ENCODE assay signal across 23 cellular contexts in the genomic region with DNA sequence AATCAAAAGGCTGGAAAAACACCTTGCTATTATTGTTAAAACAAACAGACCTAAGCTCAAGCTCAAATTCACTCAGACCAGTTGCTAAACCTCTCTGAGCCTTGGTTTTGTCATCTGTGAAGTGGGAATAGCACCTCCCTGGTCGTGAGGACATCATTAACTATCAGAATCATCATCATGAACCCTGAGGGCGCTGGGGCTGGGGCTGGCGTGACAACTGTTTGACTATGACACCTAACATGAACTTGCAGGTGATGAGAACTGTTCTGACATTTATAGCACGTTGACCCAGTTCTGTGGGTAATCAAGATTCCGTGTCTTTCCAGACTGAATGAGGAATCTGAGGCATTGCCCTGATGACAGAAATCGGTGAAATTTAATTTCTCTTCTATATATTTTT.
DNase-seq lines count a peak whose midpoint lies in the region; ATAC-seq, FAIRE-seq and TF ChIP-seq lines count a peak whose summit lies in the region.
"Had no signal": no experiment of that assay in that cellular context is flagged by ENCODE, and none has a peak within 500 bp of the region (broad histone marks: within the 10 kb centered on the region; RNA-seq: fewer than 3 reads in every experiment).

No MANE protein-coding gene starts in this region.

- POLR2A ChIA-PET in K562 (lab: Yijun Ruan, JAX), result interaction anchor here (1.0 kb wide), 1 partner anchor 9 kb away, joined by 3 read pairs; no protein-coding TSS in a partner anchor

- ATAC-seq in activated CD8-positive, alpha-beta memory T cell treated with anti-CD3 and anti-CD28 coated beads, Interleukin-2, amount 10 ng/mL, durations not matched to agents 7 days and 5 days, result no peak
- ATAC-seq in K562 (no peak), GM19467 (IDR thresholded peaks at IDR 0.05; ENCODE audit: unreplicated experiment) (no peak)
- ATAC-seq: A549, GM23338 had no signal

- in situ Hi-C loops in K562 (cut with MboI), result no loop called here

- H3K36me3 ChIP-seq in K562 (ENCODE audit: control insufficient read depth, insufficient read depth, low read length) (no peaks in the 10 kb centered on the region), stomach (no peaks in the 10 kb centered on the region)
- H3K36me3 ChIP-seq: BLaER1 treated with 17β-estradiol and CSF1 and Interleukin-3, amounts not matched to agents 10 nM and 100 nM; MG63 had no signal

- H3K27me3 ChIP-seq in K562 (ENCODE audit: control insufficient read depth in 2 of 2, insufficient read depth in 2 of 2, low read length in 2 of 2) (peaks cover 0 to 4% of the 10 kb centered on the region in 2 experiments; a peak in 1 of 5 replicates), stomach (peaks cover 0 to 27% (median 0%) of the 10 kb centered on the region in 3 donors)
- H3K27me3 ChIP-seq: BLaER1 treated with 17β-estradiol and CSF1 and Interleukin-3, amounts not matched to agents 10 nM and 100 nM; MG63 had no signal

- H3K9ac ChIP-seq in K562 (ENCODE audit: insufficient read depth in 1 of 2, low read depth in 2 of 2, low read length in 2 of 2), result no peak overlapping the region
- H3K9ac ChIP-seq: BLaER1 treated with 17β-estradiol and CSF1 and Interleukin-3, amounts not matched to agents 10 nM and 100 nM had no signal

- no peaks in the 10 kb centered on the region for H3K9me3 Mint-ChIP-seq in activated CD8-positive, alpha-beta memory T cell treated with anti-CD3 and anti-CD28 coated beads, Interleukin-2, amount 10 ng/mL, durations not matched to agents 7 days and 5 days (ENCODE audit: low read depth)
- H3K9me3 Mint-ChIP-seq in immature natural killer cell, result peaks cover 0 to 2% (median 0%) of the 10 kb centered on the region in 6 donors
- H3K9me3 Mint-ChIP-seq: GM23338, H9 had no signal

- H3K27me3 Mint-ChIP-seq in activated CD8-positive, alpha-beta memory T cell treated with anti-CD3 and anti-CD28 coated beads, Interleukin-2, amount 10 ng/mL, durations not matched to agents 7 days and 5 days, result peaks cover 7% of the 10 kb centered on the region
- H3K27me3 Mint-ChIP-seq in immature natural killer cell (ENCODE audit: low read depth in 3 of 3), result peaks cover 2 to 8% (median 2%) of the 10 kb centered on the region in 3 donors

- TF ChIP-seq POLR2A in K562 (conservative IDR thresholded peaks at IDR 0.05) (no peak), stomach (IDR thresholded peaks at IDR 0.05) (no peak)

- H3K9me1 ChIP-seq in K562 (ENCODE audit: control insufficient read depth, insufficient read depth, low read length), result no peaks in the 10 kb centered on the region

- H3K4me2 ChIP-seq in K562 (ENCODE audit: insufficient read depth, low read length), result no peak overlapping the region
- H3K4me2 ChIP-seq: A549; BLaER1 treated with 17β-estradiol and CSF1 and Interleukin-3, amounts not matched to agents 10 nM and 100 nM; GM23338 had no signal

- no peaks in the 10 kb centered on the region for H3K36me3 Mint-ChIP-seq in activated CD8-positive, alpha-beta memory T cell treated with anti-CD3 and anti-CD28 coated beads, Interleukin-2, amount 10 ng/mL, durations not matched to agents 7 days and 5 days
- no peaks in the 10 kb centered on the region for H3K36me3 Mint-ChIP-seq in immature natural killer cell
- H3K36me3 Mint-ChIP-seq: CD4-positive, alpha-beta memory T cell had no signal

- no peak for FAIRE-seq in K562 (lab: Jason Lieb, UNC)
- FAIRE-seq: A549, GM18507 had no signal

- no TSS peak for BruUV-seq in K562 (replicated peaks; lab: Mats Ljungman, UMichigan)

- H3K9me3 ChIP-seq in K562 (replicated peaks; ENCODE audit: control insufficient read depth, insufficient read depth, low read depth, low read length), result no peaks in the 10 kb centered on the region
- no peaks in the 10 kb centered on the region for H3K9me3 ChIP-seq in stomach
- H3K9me3 ChIP-seq: A549, MG63 had no signal

- H3K27ac Mint-ChIP-seq in activated CD8-positive, alpha-beta memory T cell treated with anti-CD3 and anti-CD28 coated beads, Interleukin-2, amount 10 ng/mL, durations not matched to agents 7 days and 5 days, result no peak overlapping the region
- H3K27ac Mint-ChIP-seq in immature natural killer cell, result no peak overlapping the region
- H3K27ac Mint-ChIP-seq: GM23338, H9 had no signal

- H2AFZ ChIP-seq in K562 (ENCODE audit: low read depth, low read length), result no peak overlapping the region
- H2AFZ ChIP-seq: GM23338 had no signal

- WGBS in K562 (ENCODE audit: insufficient coverage, low coverage, missing lambda C conversion rate), result 0% methylated on average over 6 of the region's 6 CpGs
- WGBS in stomach, 5 donors, result 72 to 87% (median 76%) methylated on average over 6 of the region's 6 CpGs

- H3K4me3 Mint-ChIP-seq in activated CD8-positive, alpha-beta memory T cell treated with anti-CD3 and anti-CD28 coated beads, Interleukin-2, amount 10 ng/mL, durations not matched to agents 7 days and 5 days, result no peak overlapping the region
- no peak overlapping the region for H3K4me3 Mint-ChIP-seq in immature natural killer cell
- H3K4me3 Mint-ChIP-seq: CD4-positive, alpha-beta memory T cell; GM23338; H9 had no signal

- CTCF ChIA-PET in activated CD8-positive, alpha-beta memory T cell treated with anti-CD3 and anti-CD28 coated beads, Interleukin-2, amount 10 ng/mL, durations not matched to agents 7 days and 5 days (lab: Charles Lee), result interaction anchor here (0.6 kb wide), 1 partner anchor 294 kb away, joined by 3 read pairs; no protein-coding TSS in a partner anchor
- CTCF ChIA-PET in K562 (lab: Yijun Ruan, JAX; ENCODE audit: low intra/inter-chr PET ratio), result no interaction called here

- peaks cover 9% of the 10 kb centered on the region for H3K4me1 Mint-ChIP-seq in activated CD8-positive, alpha-beta memory T cell treated with anti-CD3 and anti-CD28 coated beads, Interleukin-2, amount 10 ng/mL, durations not matched to agents 7 days and 5 days
- H3K4me1 Mint-ChIP-seq in immature natural killer cell, result peaks cover 10% of the 10 kb centered on the region in 2 donors
- H3K4me1 Mint-ChIP-seq: GM23338, H9 had no signal

- H3K4me3 ChIP-seq in K562 (no peak overlapping the region), stomach (no peak overlapping the region)
- H3K4me3 ChIP-seq: A549; BLaER1 treated with 17β-estradiol and CSF1 and Interleukin-3, amounts not matched to agents 10 nM and 100 nM; GM23338; MG63 had no signal

- peak; percentile 21 for DNase-seq in activated CD8-positive, alpha-beta memory T cell treated with anti-CD3 and anti-CD28 coated beads, Interleukin-2, amount 10 ng/mL, durations not matched to agents 7 days and 5 days
- DNase-seq in K562 (ENCODE audit: extremely low read depth in 1 of 4, low spot score in 3 of 4), result no peak
- DNase-seq in mesenteric fat pad (ENCODE audit: low spot score), result peak; percentile 39
- peak; percentile 22 for DNase-seq in stomach
- DNase-seq in immature natural killer cell, result no peak
- no peak for DNase-seq in middle frontal gyrus (ENCODE audit: extremely low spot score, low spot score)
- DNase-seq: AML-193; CD4-positive, alpha-beta memory T cell; COR-L47; DMS53; H9; KG1; MG63; NCI-H2029 treated with DMSO at 0.1 percent for 48 hours; NCI-H446 treated with DMSO at 0.1 percent for 48 hours; NCI-H526 treated with DMSO at 0.1 percent for 48 hours; RPMI8226; SHP77 had no signal

- no peak for TF ChIP-seq RAD21 in K562 (CRISPR knock-in tag; conservative IDR thresholded peaks at IDR 0.05 in 1 of 2, IDR thresholded peaks at IDR 0.05 in 1 of 2)

- no peaks in the 10 kb centered on the region for H3K4me1 ChIP-seq in K562 (replicated peaks in 1 of 2; ENCODE audit: control insufficient read depth in 2 of 2, insufficient read depth in 2 of 2, low read length in 2 of 2)
- no peaks in the 10 kb centered on the region for H3K4me1 ChIP-seq in stomach
- H3K4me1 ChIP-seq: A549 had no signal

- TF ChIP-seq CTCF in K562 (IDR thresholded peaks at IDR 0.05 in 2 of 3, conservative IDR thresholded peaks at IDR 0.05 in 1 of 3; ENCODE audit: insufficient read depth in 2 of 3, low read depth in 1 of 3, low read length in 3 of 3) (no peak), stomach (IDR thresholded peaks at IDR 0.05) (no peak)

- intact Hi-C loops in K562 (cut with micrococcal nuclease) (no loop called here), stomach (cut with DNase I; ENCODE audit: low total_unique reads) (no loop called here)

- no peak overlapping the region for H3K27ac ChIP-seq in K562 (ENCODE audit: extremely low read depth, low read depth, low read length)
- H3K27ac ChIP-seq in stomach, result no peak overlapping the region
- H3K27ac ChIP-seq: A549; BLaER1 treated with 17β-estradiol and CSF1 and Interleukin-3, amounts not matched to agents 10 nM and 100 nM had no signal

- no peak for TF ChIP-seq EP300 in K562 (IDR thresholded peaks at IDR 0.05; ENCODE audit: low read length)
- TF ChIP-seq EP300 in stomach (IDR thresholded peaks at IDR 0.05), result no peak

- H3K79me2 ChIP-seq in K562 (ENCODE audit: control insufficient read depth, insufficient read depth, low read length), result no peaks in the 10 kb centered on the region

- no peaks in the 10 kb centered on the region for H4K20me1 ChIP-seq in K562 (replicated peaks; ENCODE audit: control insufficient read depth, insufficient read depth, low read length)
- H4K20me1 ChIP-seq: BLaER1 treated with 17β-estradiol and CSF1 and Interleukin-3, amounts not matched to agents 10 nM and 100 nM had no signal

TF ChIP-seq in K562, 482 proteins besides CTCF, POLR2A, EP300 and RAD21 (continues in another document):
- TF ChIP-seq ZNF780A (CRISPR knock-in tag; IDR thresholded peaks at IDR 0.05), result no peak
- TF ChIP-seq PRPF4 (IDR thresholded peaks at IDR 0.05; ENCODE audit: insufficient read depth, low read depth, low read length, poor library complexity, severe bottlenecking), result no peak

Comparison
In these comparisons a context has a peak if more than half of its experiments do, and no peak if none do; other contexts are left out.
1. DNase-seq: peak in activated CD8-positive, alpha-beta memory T cell treated with anti-CD3 and anti-CD28 coated beads, Interleukin-2, amount 10 ng/mL, durations not matched to agents 7 days and 5 days (single experiment), mesenteric fat pad (single experiment) and stomach (single experiment); none in K562 (0 of 4), immature natural killer cell (0 of 3) and middle frontal gyrus (single experiment).